In the genomic region with DNA sequence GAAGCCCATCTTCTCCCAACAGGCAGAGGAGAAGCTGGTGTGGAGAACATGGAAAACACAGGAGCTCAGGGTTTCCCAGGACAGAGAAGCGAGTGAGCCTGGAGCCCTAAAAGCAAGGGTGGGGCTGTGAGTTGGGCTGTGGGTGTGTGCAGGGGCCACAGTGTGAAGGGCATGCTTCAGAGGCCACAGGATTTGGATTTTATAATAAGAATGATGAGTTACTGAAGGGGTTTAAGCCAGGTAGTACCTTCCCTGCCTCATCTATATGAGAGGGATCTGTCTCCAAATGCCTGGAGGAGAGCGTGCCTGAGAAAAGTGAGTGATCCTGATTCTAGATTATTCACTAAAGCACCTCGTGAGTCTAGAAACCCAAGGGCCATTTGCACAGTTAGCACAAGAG, we compare ENCODE assay signal across 21 cellular contexts.
DNase-seq lines count a peak whose midpoint lies in the region; ATAC-seq, FAIRE-seq and TF ChIP-seq lines count a peak whose summit lies in the region.
"Had no signal": no experiment of that assay in that cellular context is flagged by ENCODE, and none has a peak within 500 bp of the region (broad histone marks: within the 10 kb centered on the region; RNA-seq: fewer than 3 reads in every experiment).

No MANE protein-coding gene starts in this region.

- no peaks in the 10 kb centered on the region for H3F3A ChIP-seq in GM23338 (replicated peaks; ENCODE audit: low read depth)

- TF ChIP-seq CTCF in GM23338 (conservative IDR thresholded peaks at IDR 0.05; ENCODE audit: low read depth in 2 of 2), result no peak
- TF ChIP-seq CTCF in K562 (IDR thresholded peaks at IDR 0.05 in 2 of 3, conservative IDR thresholded peaks at IDR 0.05 in 1 of 3; ENCODE audit: insufficient read depth in 2 of 3, low read depth in 1 of 3, low read length in 3 of 3), result no peak
- TF ChIP-seq CTCF in HFFc6 (IDR thresholded peaks at IDR 0.05), result no peak

- POLR2A ChIA-PET in K562 (lab: Yijun Ruan, JAX), result interaction anchor here (0.8 to 1.2 kb wide), 3 partner anchors 13 to 58 kb away, joined by 3 to 5 read pairs (median 3); no protein-coding TSS in a partner anchor

- intact Hi-C loops in K562 (cut with micrococcal nuclease), result loop anchor here (10.0 kb wide), 1 partner anchor 333 kb away; no protein-coding TSS in a partner anchor
- intact Hi-C loops in activated naive CD4-positive, alpha-beta T cell treated with anti-CD3 and anti-CD28 coated beads for 36 hours (cut with micrococcal nuclease), result no loop called here

- H3K4me3 Mint-ChIP-seq in GM23338, result no peak overlapping the region
- no peak overlapping the region for H3K4me3 Mint-ChIP-seq in stimulated activated memory B cell treated with anti-CD40 and anti-IgM and Interleukin-4, amounts not matched to agents 10 μg/mL and 1 μg/mL and 100 μg/mL, for 72 hours
- no peak overlapping the region for H3K4me3 Mint-ChIP-seq in activated naive CD4-positive, alpha-beta T cell treated with anti-CD3 and anti-CD28 coated beads for 36 hours
- H3K4me3 Mint-ChIP-seq in HFFc6, result no peak overlapping the region
- H3K4me3 Mint-ChIP-seq: B cell; CD4-positive, alpha-beta T cell; CD8-positive, alpha-beta T cell had no signal

- no peaks in the 10 kb centered on the region for H3K9me2 ChIP-seq in GM23338 (ENCODE audit: insufficient read depth)

- H3K79me2 ChIP-seq in GM23338 (replicated peaks; ENCODE audit: insufficient read depth) (no peaks in the 10 kb centered on the region), K562 (ENCODE audit: control insufficient read depth, insufficient read depth, low read length) (no peaks in the 10 kb centered on the region)

- BruUV-seq in K562 (replicated peaks; lab: Mats Ljungman, UMichigan), result no TSS peak

- under 1% methylated on average over 3 of the region's 3 CpGs for WGBS in K562 (ENCODE audit: insufficient coverage, low coverage, missing lambda C conversion rate)

- in situ Hi-C loops in K562 (cut with MboI), result no loop called here

- H3K27ac Mint-ChIP-seq in GM23338, result no peak overlapping the region
- peak overlapping the region; percentile 47 for H3K27ac Mint-ChIP-seq in stimulated activated memory B cell treated with anti-CD40 and anti-IgM and Interleukin-4, amounts not matched to agents 10 μg/mL and 1 μg/mL and 100 μg/mL, for 72 hours
- no peak overlapping the region for H3K27ac Mint-ChIP-seq in activated naive CD4-positive, alpha-beta T cell treated with anti-CD3 and anti-CD28 coated beads for 36 hours
- no peak overlapping the region for H3K27ac Mint-ChIP-seq in HFFc6
- H3K27ac Mint-ChIP-seq: B cell; CD4-positive, alpha-beta T cell; CD8-positive, alpha-beta T cell had no signal

- H3K27me3 Mint-ChIP-seq in GM23338 (ENCODE audit: insufficient read depth, low read depth, poor library complexity) (peaks cover 97% of the 10 kb centered on the region), HFFc6 (ENCODE audit: insufficient read depth) (peaks cover 34% of the 10 kb centered on the region)
- H3K27me3 Mint-ChIP-seq in stimulated activated memory B cell treated with anti-CD40 and anti-IgM and Interleukin-4, amounts not matched to agents 10 μg/mL and 1 μg/mL and 100 μg/mL, for 72 hours, result no peaks in the 10 kb centered on the region
- peaks cover 13% of the 10 kb centered on the region for H3K27me3 Mint-ChIP-seq in activated naive CD4-positive, alpha-beta T cell treated with anti-CD3 and anti-CD28 coated beads for 36 hours (ENCODE audit: low read depth)
- H3K27me3 Mint-ChIP-seq: B cell had no signal

- H3K9me3 Mint-ChIP-seq in GM23338 (no peaks in the 10 kb centered on the region), HFFc6 (no peaks in the 10 kb centered on the region)
- no peaks in the 10 kb centered on the region for H3K9me3 Mint-ChIP-seq in stimulated activated memory B cell treated with anti-CD40 and anti-IgM and Interleukin-4, amounts not matched to agents 10 μg/mL and 1 μg/mL and 100 μg/mL, for 72 hours
- H3K9me3 Mint-ChIP-seq in activated naive CD4-positive, alpha-beta T cell treated with anti-CD3 and anti-CD28 coated beads for 36 hours, result no peaks in the 10 kb centered on the region
- H3K9me3 Mint-ChIP-seq: CD4-positive, alpha-beta T cell; CD8-positive, alpha-beta T cell had no signal

- H3K4me2 ChIP-seq in GM23338, result no peak overlapping the region
- H3K4me2 ChIP-seq in K562 (ENCODE audit: insufficient read depth, low read length), result no peak overlapping the region
- H3K4me2 ChIP-seq: A549 had no signal

- H4K20me1 ChIP-seq in GM23338 (replicated peaks; ENCODE audit: insufficient read depth) (no peaks in the 10 kb centered on the region), K562 (replicated peaks; ENCODE audit: control insufficient read depth, insufficient read depth, low read length) (peaks cover 32% of the 10 kb centered on the region)
- H4K20me1 ChIP-seq: BLaER1 treated with 17β-estradiol and CSF1 and Interleukin-3, amounts not matched to agents 10 nM and 100 nM had no signal

- H3K36me3 ChIP-seq in GM23338 (ENCODE audit: insufficient read depth) (no peaks in the 10 kb centered on the region), K562 (ENCODE audit: control insufficient read depth, insufficient read depth, low read length) (no peaks in the 10 kb centered on the region)
- H3K36me3 ChIP-seq: BLaER1 treated with 17β-estradiol and CSF1 and Interleukin-3, amounts not matched to agents 10 nM and 100 nM had no signal

- TF ChIP-seq EP300 in K562 (IDR thresholded peaks at IDR 0.05; ENCODE audit: low read length), result no peak

- no peaks in the 10 kb centered on the region for H3K9me3 ChIP-seq in K562 (replicated peaks; ENCODE audit: control insufficient read depth, insufficient read depth, low read depth, low read length)
- H3K9me3 ChIP-seq: A549; BLaER1 treated with 17β-estradiol and CSF1 and Interleukin-3, amounts not matched to agents 10 nM and 100 nM; Caco-2 had no signal

- H3K27ac ChIP-seq in GM23338 (ENCODE audit: low read depth), result no peak overlapping the region
- no peak overlapping the region for H3K27ac ChIP-seq in K562 (ENCODE audit: extremely low read depth, low read depth, low read length)
- H3K27ac ChIP-seq: 22Rv1; A549; BLaER1 treated with 17β-estradiol and CSF1 and Interleukin-3, amounts not matched to agents 10 nM and 100 nM; C4-2B had no signal

- H3K9me1 ChIP-seq in K562 (ENCODE audit: control insufficient read depth, insufficient read depth, low read length), result peaks cover 4% of the 10 kb centered on the region

- no peak for TF ChIP-seq RAD21 in K562 (CRISPR knock-in tag; conservative IDR thresholded peaks at IDR 0.05 in 1 of 2, IDR thresholded peaks at IDR 0.05 in 1 of 2)

- TF ChIP-seq POLR2A in K562 (conservative IDR thresholded peaks at IDR 0.05), result no peak

- DNase-seq in GM23338 (ENCODE audit: low spot score) (no peak), K562 (ENCODE audit: extremely low read depth in 1 of 4, low spot score in 3 of 4) (no peak), HFFc6 (no peak)
- DNase-seq in activated naive CD4-positive, alpha-beta T cell treated with anti-CD3 and anti-CD28 coated beads for 36 hours, result no peak
- DNase-seq: AML-193; Caco-2; Calu3; CD4-positive, alpha-beta T cell; CD8-positive, alpha-beta T cell; DMS79 treated with DMSO at 0.1 percent for 48 hours; GF-D8 had no signal

- no peak overlapping the region for H2AFZ ChIP-seq in GM23338
- no peak overlapping the region for H2AFZ ChIP-seq in K562 (ENCODE audit: low read depth, low read length)

- H3K9ac ChIP-seq in K562 (ENCODE audit: insufficient read depth in 1 of 2, low read depth in 2 of 2, low read length in 2 of 2), result no peak overlapping the region
- H3K9ac ChIP-seq: BLaER1 treated with 17β-estradiol and CSF1 and Interleukin-3, amounts not matched to agents 10 nM and 100 nM had no signal

- peaks cover 100% of the 10 kb centered on the region for H3K27me3 ChIP-seq in GM23338 (ENCODE audit: insufficient read depth)
- peaks cover 31 to 41% of the 10 kb centered on the region in 2 experiments for H3K27me3 ChIP-seq in K562 (ENCODE audit: control insufficient read depth in 2 of 2, insufficient read depth in 2 of 2, low read length in 2 of 2)

- ATAC-seq in GM23338 (no peak), K562 (no peak)
- no peak for ATAC-seq in stimulated activated memory B cell treated with anti-CD40 and anti-IgM and Interleukin-4, amounts not matched to agents 10 μg/mL and 1 μg/mL and 100 μg/mL, for 72 hours
- ATAC-seq: A549; CD8-positive, alpha-beta T cell had no signal

- H3K4me1 Mint-ChIP-seq in GM23338, result peaks cover 16% of the 10 kb centered on the region; the same call in 2 of the 3 replicates
- peaks cover 48% of the 10 kb centered on the region for H3K4me1 Mint-ChIP-seq in stimulated activated memory B cell treated with anti-CD40 and anti-IgM and Interleukin-4, amounts not matched to agents 10 μg/mL and 1 μg/mL and 100 μg/mL, for 72 hours
- H3K4me1 Mint-ChIP-seq in activated naive CD4-positive, alpha-beta T cell treated with anti-CD3 and anti-CD28 coated beads for 36 hours (ENCODE audit: low read depth), result no peaks in the 10 kb centered on the region
- peaks cover 8% of the 10 kb centered on the region for H3K4me1 Mint-ChIP-seq in HFFc6 (ENCODE audit: low read depth)

- H3K4me1 ChIP-seq in GM23338 (ENCODE audit: insufficient read depth), result no peaks in the 10 kb centered on the region
- no peaks in the 10 kb centered on the region for H3K4me1 ChIP-seq in K562 (replicated peaks in 1 of 2; ENCODE audit: control insufficient read depth in 2 of 2, insufficient read depth in 2 of 2, low read length in 2 of 2)
- H3K4me1 ChIP-seq: A549, Caco-2 had no signal

- FAIRE-seq in K562 (lab: Jason Lieb, UNC), result no peak
- FAIRE-seq: A549, D721Med, G401.6, GM12891, GM19239 had no signal

- CTCF ChIA-PET in K562 (lab: Yijun Ruan, JAX; ENCODE audit: low intra/inter-chr PET ratio), result interaction anchor here (0.5 to 0.7 kb wide), 2 partner anchors 20 to 262 kb away, joined by 3 to 7 read pairs; no protein-coding TSS in a partner anchor
- CTCF ChIA-PET in activated naive CD4-positive, alpha-beta T cell treated with anti-CD3 and anti-CD28 coated beads for 36 hours (lab: Charles Lee), result interaction anchor here (1.3 kb wide), 1 partner anchor 9 kb away, joined by 4 read pairs; no protein-coding TSS in a partner anchor

- no peaks in the 10 kb centered on the region; the same call in 2 of the 3 replicates for H3K36me3 Mint-ChIP-seq in GM23338 (ENCODE audit: low read depth)
- H3K36me3 Mint-ChIP-seq in stimulated activated memory B cell treated with anti-CD40 and anti-IgM and Interleukin-4, amounts not matched to agents 10 μg/mL and 1 μg/mL and 100 μg/mL, for 72 hours, result no peaks in the 10 kb centered on the region
- no peaks in the 10 kb centered on the region for H3K36me3 Mint-ChIP-seq in activated naive CD4-positive, alpha-beta T cell treated with anti-CD3 and anti-CD28 coated beads for 36 hours (ENCODE audit: low read depth)
- no peaks in the 10 kb centered on the region for H3K36me3 Mint-ChIP-seq in HFFc6 (ENCODE audit: low read depth)
- H3K36me3 Mint-ChIP-seq: CD8-positive, alpha-beta T cell had no signal

- H3K4me3 ChIP-seq in GM23338, result no peak overlapping the region
- no peak overlapping the region for H3K4me3 ChIP-seq in K562
- H3K4me3 ChIP-seq: A549; BLaER1 treated with 17β-estradiol and CSF1 and Interleukin-3, amounts not matched to agents 10 nM and 100 nM had no signal

TF ChIP-seq in GM23338, 12 proteins besides CTCF, POLR2A, EP300 and RAD21:
- TF ChIP-seq EZH2 (IDR thresholded peaks at IDR 0.05; ENCODE audit: low read depth, unreplicated experiment) (peak; percentile 20), EZH2phosphoT487 (IDR thresholded peaks at IDR 0.05; ENCODE audit: unreplicated experiment) (no peak)

TF ChIP-seq in K562, 482 proteins besides CTCF, POLR2A, EP300 and RAD21 (continues in another document):
- no peak for TF ChIP-seq NBN (IDR thresholded peaks at IDR 0.05; ENCODE audit: low read depth)
- TF ChIP-seq ZNF311 (CRISPR knock-in tag; IDR thresholded peaks at IDR 0.05), result no peak
